10 cellular contexts compared by ENCODE assay signal in genomic region chr15:63044645-63045437, GRCh38. TPM values are rescaled to one million over a fixed set of nuclear protein-coding genes. Genes with fewer than 3 reads are reported as not detected.
DNase-seq lines count a peak whose midpoint lies in the region; ATAC-seq and TF ChIP-seq lines count a peak whose summit lies in the region.
"Had no signal": no experiment of that assay in that cellular context is flagged by ENCODE, and none has a peak within 500 bp of the region (broad histone marks: within the 10 kb centered on the region; RNA-seq: fewer than 3 reads in every experiment).

No MANE protein-coding gene starts in this region.

- peak overlapping the region; percentile 72 for H3K4me3 ChIP-seq in HEK293 (ENCODE audit: low read depth, low read length)
- H3K4me3 ChIP-seq in breast epithelium: peak overlapping the region; percentile 85 to 93 (median 90)
- peak overlapping the region; percentile 87 for H3K4me3 ChIP-seq in kidney epithelial cell (ENCODE audit: low read depth, low read length)
- peak overlapping the region; percentile 97 to 98 for H3K4me3 ChIP-seq in stomach smooth muscle (ENCODE audit: low read length in 2 of 2)

- H3K4me1 ChIP-seq in HEK293 (ENCODE audit: control insufficient read depth, insufficient read depth, low read length) (peaks cover 11% of the 10 kb centered on the region), breast epithelium (peaks cover 0 to 2% of the 10 kb centered on the region in 2 donors), stomach smooth muscle (ENCODE audit: control insufficient read depth, insufficient read depth, low read length) (peaks cover 29% of the 10 kb centered on the region)

- DNase-seq in breast epithelium (ENCODE audit: low spot score in 2 of 2): no peak
- no peak for DNase-seq in kidney epithelial cell (ENCODE audit: low read depth)
- DNase-seq in NCI-H2171 treated with DMSO at 0.1 percent for 48 hours (lab: John Stamatoyannopoulos, UW): no peak
- DNase-seq in SW480 (ENCODE audit: low spot score): no peak
- DNase-seq in NCI-H748 treated with DMSO at 0.1 percent for 48 hours (lab: John Stamatoyannopoulos, UW): no peak
- DNase-seq: OCI-M1 had no signal

- intact Hi-C loops in breast epithelium (cut with DNase I; ENCODE audit: low total_unique reads): loop anchor here (5.0 kb wide), 1 partner anchor 47 kb away; no protein-coding TSS in a partner anchor

- H3K36me3 ChIP-seq in HEK293 (ENCODE audit: control insufficient read depth in 2 of 2, insufficient read depth in 1 of 2, low read length in 2 of 2) (peaks cover 0 to 6% of the 10 kb centered on the region in 2 experiments; a peak in 1 of 3 replicates), breast epithelium (no peaks in the 10 kb centered on the region), kidney epithelial cell (ENCODE audit: control insufficient read depth, insufficient read depth, low read length) (peaks cover 3% of the 10 kb centered on the region), stomach smooth muscle (ENCODE audit: control insufficient read depth in 2 of 2, insufficient read depth in 2 of 2, low read length in 2 of 2) (peaks cover 19 to 27% of the 10 kb centered on the region in 2 donors)

- POLR2A ChIA-PET in HEK293 (lab: Yijun Ruan, JAX): interaction anchor here (0.6 to 1.6 kb wide), 6 partner anchors 10 to 440 kb away, joined by 3 to 8 read pairs (median 5); no protein-coding TSS in a partner anchor

- no peak for TF ChIP-seq CTCF in HEK293 (tag by site-specific recombination; IDR thresholded peaks at IDR 0.05)
- no peak for TF ChIP-seq CTCF in breast epithelium (IDR thresholded peaks at IDR 0.05)
- TF ChIP-seq CTCF in kidney epithelial cell (IDR thresholded peaks at IDR 0.05; ENCODE audit: insufficient read depth, low read length, poor library complexity, severe bottlenecking): no peak

- peak overlapping the region; percentile 99 for H3K9ac ChIP-seq in stomach smooth muscle (ENCODE audit: low read length in 2 of 2)

- ATAC-seq in GM18517 (IDR thresholded peaks at IDR 0.05; ENCODE audit: unreplicated experiment): no peak
- ATAC-seq: activated naive CD4-positive, alpha-beta T cell treated with anti-CD3 and anti-CD28 coated beads, Interleukin-2, amount 50 U/mL, for 72 hours had no signal

- H3K27ac ChIP-seq in HEK293 (ENCODE audit: extremely low read depth, low read depth, low read length) (no peak overlapping the region), breast epithelium (peak overlapping the region; percentile 93 to 95), stomach smooth muscle (ENCODE audit: low read length) (peak overlapping the region; percentile 98)

- H3K27me3 ChIP-seq in breast epithelium (no peaks in the 10 kb centered on the region), kidney epithelial cell (ENCODE audit: control insufficient read depth, insufficient read depth, low read length) (no peaks in the 10 kb centered on the region), stomach smooth muscle (ENCODE audit: control insufficient read depth in 1 of 2, insufficient read depth in 2 of 2, low read length in 2 of 2) (no peaks in the 10 kb centered on the region)

- CTCF ChIA-PET in HEK293 (lab: Yijun Ruan, JAX): interaction anchor here (0.6 to 1.4 kb wide), 5 partner anchors 116 to 263 kb away, joined by 3 to 6 read pairs (median 5); no protein-coding TSS in a partner anchor

- TF ChIP-seq POLR2A in breast epithelium (IDR thresholded peaks at IDR 0.05): no peak

- H3K9me3 ChIP-seq in HEK293 (ENCODE audit: control insufficient read depth, insufficient read depth, low read depth, low read length) (no peaks in the 10 kb centered on the region), breast epithelium (no peaks in the 10 kb centered on the region), stomach smooth muscle (ENCODE audit: control insufficient read depth in 2 of 2, low read length in 2 of 2) (no peaks in the 10 kb centered on the region)

TF ChIP-seq in HEK293, 187 proteins besides CTCF, POLR2A, EP300 and RAD21:
- no peak for TF ChIP-seq ZNF239 (tag by site-specific recombination; IDR thresholded peaks at IDR 0.05)
- TF ChIP-seq ZNF211 (tag by site-specific recombination; IDR thresholded peaks at IDR 0.05; ENCODE audit: low read depth): no peak
- no peak for TF ChIP-seq ZNF473 (tag by site-specific recombination; IDR thresholded peaks at IDR 0.05)
- TF ChIP-seq ZNF561 (tag by site-specific recombination; IDR thresholded peaks at IDR 0.05; ENCODE audit: borderline replicate concordance): no peak
- no peak for TF ChIP-seq ZNF692 (tag by site-specific recombination; IDR thresholded peaks at IDR 0.05)
- no peak for TF ChIP-seq ZNF138 (tag by site-specific recombination; IDR thresholded peaks at IDR 0.05; ENCODE audit: borderline replicate concordance)
- TF ChIP-seq ZNF843 (tag by site-specific recombination; IDR thresholded peaks at IDR 0.05): no peak
- TF ChIP-seq ZNF394 (tag by site-specific recombination; IDR thresholded peaks at IDR 0.05; ENCODE audit: borderline replicate concordance): no peak
- no peak for TF ChIP-seq ZNF23 (tag by site-specific recombination; IDR thresholded peaks at IDR 0.05; ENCODE audit: borderline replicate concordance)
- TF ChIP-seq ZNF830 (tag by site-specific recombination; IDR thresholded peaks at IDR 0.05; ENCODE audit: low read depth): no peak

RNA-seq across cellular contexts. Expression of gene TPM1, which starts 2.3 kb away (rescaled TPM):
- 100 to 1,000 TPM; 333 to 609 (median 575) TPM for total RNA-seq in breast epithelium
- total RNA-seq in kidney epithelial cell: 818 and 847 TPM in 2 replicates
